Comparison of ENCODE assay signal across 30 cellular contexts in the genomic region with DNA sequence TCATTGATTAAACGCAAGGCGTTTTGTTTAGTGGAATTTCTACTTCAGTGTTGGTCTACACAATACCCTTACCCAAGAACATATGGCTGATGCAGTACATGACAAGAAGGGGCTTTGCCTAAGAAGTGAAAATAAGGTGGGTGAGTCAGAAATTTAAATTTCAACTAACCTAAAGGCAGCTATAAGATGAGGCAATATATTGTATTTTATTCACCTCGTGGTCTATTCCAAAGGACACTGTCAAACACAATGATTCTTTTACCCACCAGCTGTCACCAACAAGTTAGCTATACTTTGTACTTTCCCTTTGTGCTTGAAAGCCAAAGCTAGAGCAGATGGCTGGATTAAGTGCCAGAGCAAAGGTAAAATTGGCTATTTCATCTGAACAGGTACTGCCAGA.
"Had no signal": no experiment of that assay in that cellular context is flagged by ENCODE, and none has a peak within 500 bp of the region (broad histone marks: within the 10 kb centered on the region; RNA-seq: fewer than 3 reads in every experiment).

No MANE protein-coding gene starts in this region.

- H3K36me3 ChIP-seq: brain microvascular endothelial cell, gastroesophageal sphincter, pancreas, prostate gland, uterus had no signal

- H3K27me3 Mint-ChIP-seq: stimulated activated naive B cell treated with anti-CD40 and anti-IgM and Interleukin-4, amounts not matched to agents 10 μg/mL and 1 μg/mL and 100 μg/mL, for 72 hours had no signal

- H3K4me3 Mint-ChIP-seq: activated naive CD8-positive, alpha-beta T cell treated with anti-CD3 and anti-CD28 coated beads, Interleukin-2, amount 10 ng/mL, durations not matched to agents 7 days and 5 days; nephron progenitor cell; stimulated activated naive B cell treated with anti-CD40 and anti-IgM and Interleukin-4, amounts not matched to agents 10 μg/mL and 1 μg/mL and 100 μg/mL, for 72 hours; WTC11 had no signal

- H3K4me3 ChIP-seq: gastroesophageal sphincter, pancreas, prostate gland, skin epidermis, testis, uterus had no signal

- H3K27ac Mint-ChIP-seq: activated naive CD8-positive, alpha-beta T cell treated with anti-CD3 and anti-CD28 coated beads, Interleukin-2, amount 10 ng/mL, durations not matched to agents 7 days and 5 days; nephron progenitor cell; stimulated activated naive B cell treated with anti-CD40 and anti-IgM and Interleukin-4, amounts not matched to agents 10 μg/mL and 1 μg/mL and 100 μg/mL, for 72 hours; WTC11 had no signal

- H3K9me3 ChIP-seq: gastroesophageal sphincter, pancreas, prostate gland, testis, uterus had no signal

- H3K27ac ChIP-seq: brain microvascular endothelial cell, gastroesophageal sphincter, pancreas, prostate gland, skin epidermis, testis, uterus had no signal

- H3K27me3 ChIP-seq: brain microvascular endothelial cell, gastroesophageal sphincter, pancreas, testis, uterus had no signal

- FAIRE-seq: astrocyte, endothelial cell of umbilical vein, keratinocyte, pancreas had no signal

- H3K4me1 ChIP-seq: pancreas, prostate gland, uterus had no signal

- DNase-seq: activated CD4-positive, alpha-beta T cell treated with anti-CD3 and anti-CD28 coated beads for 1 hour; activated CD4-positive, alpha-beta T cell treated with anti-CD3 and anti-CD28 coated beads, Interleukin-2, amount 50 U/mL, for 1 hour; activated CD8-positive, alpha-beta memory T cell treated with anti-CD3 and anti-CD28 coated beads for 24 hours; activated effector memory CD4-positive, alpha-beta T cell treated with Interleukin-2 at 50 U/mL for 16 hours; activated naive CD4-positive, alpha-beta T cell treated with Interleukin-2 at 50 U/mL for 16 hours; activated naive CD8-positive, alpha-beta T cell treated with anti-CD3 and anti-CD28 coated beads, Interleukin-2, amount 10 ng/mL, durations not matched to agents 7 days and 5 days; amniotic stem cell; brain microvascular endothelial cell; hippocampal formation; left colon; mammary epithelial cell; nephron progenitor cell; pancreas; retina; stimulated activated CD4-positive, alpha-beta T cell treated with anti-CD3 and anti-CD28 coated beads, Interleukin-12 subunit alpha, Interleukin-12 subunit beta, amount 100 ng/mL, for 4 hours; stimulated activated CD4-positive, alpha-beta T cell treated with anti-CD3 and anti-CD28 coated beads, Interleukin-4, amount 100 ng/mL, for 4 hours; stimulated activated CD8-positive, alpha-beta memory T cell treated with anti-CD3 and anti-CD28 coated beads, Interleukin-4, amount 100 ng/mL, for 48 hours; stimulated activated naive B cell treated with anti-CD40 and anti-IgM and Interleukin-4, amounts not matched to agents 10 μg/mL and 1 μg/mL and 100 μg/mL, for 72 hours; T-helper 2 cell; testis; trophoblast cell; uterus had no signal

- H3K36me3 Mint-ChIP-seq: activated naive CD8-positive, alpha-beta T cell treated with anti-CD3 and anti-CD28 coated beads, Interleukin-2, amount 10 ng/mL, durations not matched to agents 7 days and 5 days; stimulated activated naive B cell treated with anti-CD40 and anti-IgM and Interleukin-4, amounts not matched to agents 10 μg/mL and 1 μg/mL and 100 μg/mL, for 72 hours; WTC11 had no signal

- H3K9me3 Mint-ChIP-seq: activated naive CD8-positive, alpha-beta T cell treated with anti-CD3 and anti-CD28 coated beads, Interleukin-2, amount 10 ng/mL, durations not matched to agents 7 days and 5 days; nephron progenitor cell; stimulated activated naive B cell treated with anti-CD40 and anti-IgM and Interleukin-4, amounts not matched to agents 10 μg/mL and 1 μg/mL and 100 μg/mL, for 72 hours; WTC11 had no signal

- ATAC-seq: gastroesophageal sphincter; left colon; pancreas; sciatic nerve; stimulated activated naive B cell treated with anti-CD40 and anti-IgM and Interleukin-4, amounts not matched to agents 10 μg/mL and 1 μg/mL and 100 μg/mL, for 72 hours; WTC11 had no signal
